ENCODE assay signal across 36 cellular contexts in the genomic region with DNA sequence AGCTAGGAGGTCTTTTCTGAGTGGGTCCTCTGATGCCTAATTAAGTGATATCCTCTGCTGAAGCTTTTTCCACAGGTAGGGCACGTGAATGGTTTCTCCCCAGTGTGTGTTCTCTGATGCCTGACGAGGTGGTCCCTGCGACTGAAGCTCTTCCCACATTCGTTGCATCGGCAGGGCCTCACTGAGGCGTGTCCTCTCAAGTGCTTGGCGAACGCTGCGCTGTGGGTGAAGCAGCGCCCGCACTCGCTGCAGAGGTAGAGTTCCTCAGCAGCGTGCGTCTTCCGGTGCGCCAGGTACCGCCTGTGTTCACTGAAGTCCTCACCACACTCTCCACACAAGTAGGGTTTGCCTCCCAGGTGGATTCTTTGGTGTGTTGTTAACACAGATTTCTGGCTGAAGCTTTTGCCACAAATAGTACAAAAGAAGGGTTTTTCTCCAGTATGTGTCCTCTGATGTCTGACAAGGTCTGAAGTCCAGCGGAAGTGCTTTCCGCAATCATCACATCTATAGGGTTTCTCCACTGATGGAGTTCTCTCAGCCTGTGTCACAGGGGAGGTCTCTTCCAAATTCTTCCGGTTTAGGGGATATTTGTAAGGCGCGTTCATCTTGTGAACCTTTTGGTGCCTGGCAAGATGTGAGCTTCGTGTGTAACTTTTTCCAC. TPM values are rescaled to one million over a fixed set of nuclear protein-coding genes. Genes with fewer than 3 reads are reported as not detected.
"Had no signal": no experiment of that assay in that cellular context is flagged by ENCODE, and none has a peak within 500 bp of the region (broad histone marks: within the 10 kb centered on the region; RNA-seq: fewer than 3 reads in every experiment).

No MANE protein-coding gene starts in this region.

- H3K27ac ChIP-seq: left ventricle myocardium inferior, ovary, right atrium auricular region, right lobe of liver, stomach, testis, thyroid gland, transverse colon, upper lobe of left lung, vagina had no signal

- H3K4me2 ChIP-seq: smooth muscle cell had no signal

- H3K27me3 ChIP-seq: ovary, right atrium auricular region, right lobe of liver, stomach, testis, thyroid gland, transverse colon, upper lobe of left lung, vagina had no signal

- ATAC-seq: left colon; mucosa of descending colon; naive thymus-derived CD4-positive, alpha-beta T cell; natural killer cell treated with Interleukin-12 subunit alpha and Interleukin-12 subunit beta and Interleukin-15 and Interleukin-18, amount 100 ng/mL, for 72 hours; right lobe of liver; stimulated activated naive B cell treated with anti-CD40 and anti-IgM and Interleukin-4, amounts not matched to agents 10 μg/mL and 1 μg/mL and 100 μg/mL, for 72 hours; stimulated activated naive CD8-positive, alpha-beta T cell treated with anti-CD3 and anti-CD28 coated beads, Interleukin-15, Interleukin-2, amounts not matched to agents 100 U/mL and 50 U/mL, for 24 hours had no signal

- H3K4me3 ChIP-seq: left ventricle myocardium inferior, lung, mucosa of descending colon, ovary, right atrium auricular region, right lobe of liver, smooth muscle cell, stomach, testis, thyroid gland, transverse colon, upper lobe of left lung, vagina had no signal

- H3K9me3 ChIP-seq: mucosa of descending colon, right atrium auricular region, right lobe of liver, testis, thyroid gland, transverse colon, upper lobe of left lung, vagina had no signal

- FAIRE-seq: islet of Langerhans, kidney had no signal

- DNase-seq: hypothalamus; immature natural killer cell; kidney; left colon; left ventricle myocardium inferior; midbrain; mucosa of descending colon; naive thymus-derived CD4-positive, alpha-beta T cell; ovary; right lobe of liver; stimulated activated CD4-positive, alpha-beta T cell treated with anti-CD3 and anti-CD28 coated beads, Interleukin-15, amount 100 ng/mL, for 24 hours; stimulated activated CD4-positive, alpha-beta T cell treated with anti-CD3 and anti-CD28 coated beads, Interleukin-2, amount 100 ng/mL, for 24 hours; stimulated activated CD4-positive, alpha-beta T cell treated with anti-CD3 and anti-CD28 coated beads, Interleukin-4, amount 100 ng/mL, for 1 hour; stimulated activated naive B cell treated with anti-CD40 and anti-IgM and Interleukin-4, amounts not matched to agents 10 μg/mL and 1 μg/mL and 100 μg/mL, for 72 hours; stimulated activated naive CD8-positive, alpha-beta T cell treated with anti-CD3 and anti-CD28 coated beads, Interleukin-15, Interleukin-2, amounts not matched to agents 100 U/mL and 50 U/mL, for 24 hours; stomach; testis; thyroid gland; transverse colon had no signal

- H3K4me1 ChIP-seq: left ventricle myocardium inferior, right atrium auricular region, right lobe of liver, stomach, thyroid gland, transverse colon, upper lobe of left lung, vagina had no signal

RNA-seq across cellular contexts. Expression of a gene that starts 28.2 kb away (rescaled TPM):
- total RNA-seq: kidney; left colon; left ventricle myocardium inferior; lower leg skin; lung; mesenteric fat pad; mucosa of descending colon; myocyte; naive thymus-derived CD4-positive, alpha-beta T cell; natural killer cell treated with Interleukin-12 subunit alpha and Interleukin-12 subunit beta and Interleukin-15 and Interleukin-18, amount 100 ng/mL, for 72 hours; omental fat pad; ovary; progenitor cell of endocrine pancreas; pulmonary artery endothelial cell; renal cortical epithelial cell; right atrium auricular region; right lobe of liver; skeletal muscle tissue; smooth muscle cell; stomach; testis; thyroid gland; upper lobe of left lung; urinary bladder; vagina had no signal
- polyA plus RNA-seq: immature natural killer cell; lung; naive thymus-derived CD4-positive, alpha-beta T cell; neural cell; ovary; smooth muscle cell; stomach; urinary bladder had no signal
